In genomic region chr18:73316513-73316912, GRCh38 we compare ENCODE assay signal across 13 cellular contexts.
"Had no signal": no experiment of that assay in that cellular context is flagged by ENCODE, and none has a peak within 500 bp of the region (broad histone marks: within the 10 kb centered on the region; RNA-seq: fewer than 3 reads in every experiment).

No MANE protein-coding gene starts in this region.

- H3K9ac ChIP-seq: neural progenitor cell had no signal

- H3K9me3 Mint-ChIP-seq: neural progenitor cell, WTC11 had no signal

- H3K4me1 ChIP-seq: esophagus squamous epithelium, lower lobe of right lung, neural progenitor cell had no signal

- H2AFZ ChIP-seq: neural progenitor cell had no signal

- H3K4me2 ChIP-seq: neural progenitor cell had no signal

- H3K27me3 Mint-ChIP-seq: stimulated activated naive CD8-positive, alpha-beta T cell treated with anti-CD3 and anti-CD28 coated beads, Interleukin-15, amount 100 ng/mL, for 72 hours; T-helper 17 cell had no signal

- H3K4me1 Mint-ChIP-seq: stimulated activated naive CD8-positive, alpha-beta T cell treated with anti-CD3 and anti-CD28 coated beads, Interleukin-15, amount 100 ng/mL, for 72 hours; T-helper 17 cell; WTC11 had no signal

- H3K27ac ChIP-seq: esophagus squamous epithelium, lower lobe of right lung, neural progenitor cell, ovary, thoracic aorta had no signal

- DNase-seq: activated CD4-positive, alpha-beta T cell treated with anti-CD3 and anti-CD28 coated beads for 48 hours; activated naive CD4-positive, alpha-beta T cell treated with anti-CD3 and anti-CD28 coated beads for 36 hours; amniotic stem cell; esophagus squamous epithelium; lower lobe of right lung; midbrain; ovary; stimulated activated CD4-positive, alpha-beta T cell treated with anti-CD3 and anti-CD28 coated beads, Interleukin-4, amount 100 ng/mL, for 4 hours; stimulated activated naive CD8-positive, alpha-beta T cell treated with anti-CD3 and anti-CD28 coated beads, Interleukin-15, amount 100 ng/mL, for 72 hours; T-helper 17 cell had no signal

- H3K4me3 Mint-ChIP-seq: activated naive CD4-positive, alpha-beta T cell treated with anti-CD3 and anti-CD28 coated beads for 36 hours; neural progenitor cell; stimulated activated naive CD8-positive, alpha-beta T cell treated with anti-CD3 and anti-CD28 coated beads, Interleukin-15, amount 100 ng/mL, for 72 hours; T-helper 17 cell; WTC11 had no signal

- H3K27ac Mint-ChIP-seq: activated naive CD4-positive, alpha-beta T cell treated with anti-CD3 and anti-CD28 coated beads for 36 hours; neural progenitor cell; stimulated activated naive CD8-positive, alpha-beta T cell treated with anti-CD3 and anti-CD28 coated beads, Interleukin-15, amount 100 ng/mL, for 72 hours; T-helper 17 cell; WTC11 had no signal

- H3K36me3 ChIP-seq: esophagus squamous epithelium, lower lobe of right lung, neural progenitor cell, ovary, thoracic aorta had no signal

- H3K9me3 ChIP-seq: esophagus squamous epithelium, lower lobe of right lung, ovary, thoracic aorta had no signal

- H3K36me3 Mint-ChIP-seq: neural progenitor cell, WTC11 had no signal

- H3K4me3 ChIP-seq: esophagus squamous epithelium, lower lobe of right lung, neural progenitor cell, ovary, thoracic aorta had no signal

- H3K27me3 ChIP-seq: esophagus squamous epithelium, neural progenitor cell, ovary had no signal
